ENCODE assay signal across 26 cellular contexts in the genomic region with DNA sequence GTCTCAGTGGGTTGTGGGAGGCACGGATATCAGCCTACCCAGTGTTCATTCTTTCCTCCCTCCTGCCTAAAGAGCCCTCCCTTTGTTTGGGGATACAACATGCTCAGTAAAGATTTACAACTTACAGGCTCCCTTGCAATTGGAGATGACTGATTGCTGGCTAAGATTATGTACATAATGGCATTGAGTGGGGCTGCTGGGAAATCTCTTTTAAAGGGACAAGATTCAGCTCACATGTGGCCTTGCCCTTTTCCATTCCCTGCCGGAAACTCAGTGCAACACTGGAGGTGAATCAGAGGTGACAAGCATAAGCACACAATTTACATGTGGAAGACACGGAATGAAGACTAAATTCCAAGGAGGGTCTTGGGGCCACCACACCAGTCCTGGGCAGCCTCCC.
"Had no signal": no experiment of that assay in that cellular context is flagged by ENCODE, and none has a peak within 500 bp of the region (broad histone marks: within the 10 kb centered on the region; RNA-seq: fewer than 3 reads in every experiment).

No MANE protein-coding gene starts in this region.

- H3K4me1 ChIP-seq: adrenal gland, body of pancreas, Peyer's patch, SJSA1 had no signal

- H3K4me3 ChIP-seq: adrenal gland, body of pancreas, Peyer's patch, SJSA1 had no signal

- H3K27ac ChIP-seq: adrenal gland, body of pancreas, Peyer's patch, SJSA1 had no signal

- DNase-seq: activated CD4-positive, alpha-beta T cell treated with anti-CD3 and anti-CD28 coated beads for 36 hours; activated CD4-positive, alpha-beta T cell treated with anti-CD3 and anti-CD28 coated beads, Interleukin-2, amount 10 ng/mL, durations not matched to agents 7 days and 5 days; activated CD4-positive, alpha-beta T cell treated with anti-CD3 and anti-CD28 coated beads, Interleukin-2, amount 50 U/mL, for 48 hours; activated CD8-positive, alpha-beta T cell treated with anti-CD3 and anti-CD28 coated beads, Interleukin-2, amount 10 ng/mL, durations not matched to agents 7 days and 5 days; activated gamma-delta T cell; activated naive CD4-positive, alpha-beta T cell treated with Interleukin-2 at 50 U/mL for 16 hours; activated T-cell treated with anti-CD3 and anti-CD28 coated beads, Interleukin-2, amount 50 U/mL, for 24 hours; body of pancreas; caudate nucleus; cerebellar nuclear complex; Karpas-422; KBM-7; NCI-H1105; NCI-H1436 treated with DMSO at 0.1 percent for 48 hours; NCI-H1694 treated with DMSO at 0.1 percent for 48 hours; NCI-H2029; NCI-H345; NCI-H524 treated with DMSO at 0.1 percent for 48 hours; NCI-H774; Peyer's patch; RPMI8226; SHP77 treated with DMSO at 0.1 percent for 48 hours had no signal

- H3K9me3 ChIP-seq: adrenal gland, body of pancreas, Peyer's patch had no signal

- H3K27me3 ChIP-seq: adrenal gland, body of pancreas, Peyer's patch, SJSA1 had no signal

- H3K36me3 ChIP-seq: adrenal gland, Peyer's patch, SJSA1 had no signal

- ATAC-seq: activated CD4-positive, alpha-beta T cell treated with anti-CD3 and anti-CD28 coated beads for 36 hours; activated CD4-positive, CD25-positive, alpha-beta regulatory T cell treated with anti-CD3 and anti-CD28 coated beads, Interleukin-2, amount 50 U/mL, for 24 hours; activated CD8-positive, alpha-beta T cell treated with anti-CD3 and anti-CD28 coated beads, Interleukin-2, amount 10 ng/mL, durations not matched to agents 7 days and 5 days; activated naive CD4-positive, alpha-beta T cell treated with anti-CD3 and anti-CD28 coated beads, Interleukin-2, amount 50 U/mL, for 72 hours; body of pancreas had no signal
